Comparison of ENCODE assay signal across 15 cellular contexts in genomic region chr6:144588674-144589325, GRCh38.
DNase-seq lines count a peak whose midpoint lies in the region; ATAC-seq and TF ChIP-seq lines count a peak whose summit lies in the region.
"Had no signal": no experiment of that assay in that cellular context is flagged by ENCODE, and none has a peak within 500 bp of the region (broad histone marks: within the 10 kb centered on the region; RNA-seq: fewer than 3 reads in every experiment).

No MANE protein-coding gene starts in this region.

- DNase-seq in DND-41 (no peak), upper lobe of left lung (no peak), neuronal stem cell (ENCODE audit: low spot score) (no peak), smooth muscle cell (lab: John Stamatoyannopoulos, UW; ENCODE audit: unreplicated experiment) (no peak)
- DNase-seq in stimulated activated CD4-positive, alpha-beta T cell treated with anti-CD3 and anti-CD28 coated beads, Interleukin-15, amount 100 ng/mL, for 24 hours = no peak
- DNase-seq: H9; Peyer's patch; stimulated activated CD4-positive, alpha-beta T cell treated with anti-CD3 and anti-CD28 coated beads, Interleukin-4, amount 100 ng/mL, for 4 hours; T1000 had no signal

- H3K36me3 ChIP-seq in DND-41 (ENCODE audit: insufficient read depth, low read length) = peaks cover 32% of the 10 kb centered on the region
- peaks cover 0 to 19% (median 0%) of the 10 kb centered on the region in 4 donors for H3K36me3 ChIP-seq in upper lobe of left lung
- H3K36me3 ChIP-seq in neuronal stem cell (replicated peaks in 1 of 2; ENCODE audit: control insufficient read depth in 2 of 2, insufficient read depth in 2 of 2, low read length in 2 of 2) = peaks cover 0 to 1% of the 10 kb centered on the region in 2 donors
- no peaks in the 10 kb centered on the region for H3K36me3 ChIP-seq in smooth muscle cell (ENCODE audit: low read depth)
- H3K36me3 ChIP-seq: cardiac muscle cell, Peyer's patch had no signal

- no peak overlapping the region for H4K8ac ChIP-seq in neuronal stem cell (ENCODE audit: low read depth, low read length)

- TF ChIP-seq CTCF in DND-41 (IDR thresholded peaks at IDR 0.05; ENCODE audit: borderline replicate concordance, extremely low read depth, low read length, poor library complexity, severe bottlenecking) (no peak), upper lobe of left lung (IDR thresholded peaks at IDR 0.05) (no peak), smooth muscle cell (IDR thresholded peaks at IDR 0.05; ENCODE audit: borderline replicate concordance, insufficient read depth, poor library complexity, severe bottlenecking) (no peak)

- peak overlapping the region; percentile 8; the same call in 1 of the 2 replicates for H3K4me2 ChIP-seq in DND-41 (ENCODE audit: insufficient read depth, low read length)
- no peak overlapping the region for H3K4me2 ChIP-seq in neuronal stem cell (ENCODE audit: insufficient read depth, low read length, poor library complexity, severe bottlenecking)
- H3K4me2 ChIP-seq in smooth muscle cell = no peak overlapping the region

- H3K9ac ChIP-seq in DND-41 (ENCODE audit: low read depth, low read length) (no peak overlapping the region), neuronal stem cell (ENCODE audit: low read depth, low read length, poor library complexity) (no peak overlapping the region), smooth muscle cell (ENCODE audit: low read depth) (no peak overlapping the region)
- H3K9ac ChIP-seq: parathyroid adenoma had no signal

- H3K79me2 ChIP-seq in DND-41 (ENCODE audit: insufficient read depth, low read length) = peaks cover 98% of the 10 kb centered on the region
- peaks cover 22% of the 10 kb centered on the region for H3K79me2 ChIP-seq in smooth muscle cell (ENCODE audit: low read depth)

- TF ChIP-seq EP300 in upper lobe of left lung (IDR thresholded peaks at IDR 0.05) = no peak

- no peak overlapping the region for H2BK12ac ChIP-seq in neuronal stem cell (ENCODE audit: low read length)

- no peaks in the 10 kb centered on the region for H3K9me3 ChIP-seq in DND-41 (ENCODE audit: insufficient read depth, low read length, severe bottlenecking)
- H3K9me3 ChIP-seq in upper lobe of left lung = no peaks in the 10 kb centered on the region
- peaks cover 2 to 8% of the 10 kb centered on the region in 2 donors for H3K9me3 ChIP-seq in neuronal stem cell (replicated peaks in 1 of 2; ENCODE audit: control insufficient read depth in 2 of 2, insufficient read depth in 1 of 2, low read depth in 1 of 2, low read length in 2 of 2)
- no peaks in the 10 kb centered on the region for H3K9me3 ChIP-seq in smooth muscle cell (replicated peaks; ENCODE audit: low read depth)
- H3K9me3 ChIP-seq: Peyer's patch, tibial nerve had no signal

- no peak overlapping the region for H2AK5ac ChIP-seq in neuronal stem cell (ENCODE audit: low read depth, low read length)

- no peak overlapping the region for H2BK5ac ChIP-seq in neuronal stem cell (ENCODE audit: low read length)

- H4K91ac ChIP-seq in neuronal stem cell (ENCODE audit: low read depth, low read length, poor library complexity) = no peak overlapping the region

- peak overlapping the region; percentile 21; the same call in 1 of the 2 replicates for H3K27ac ChIP-seq in DND-41 (ENCODE audit: low read length)
- no peak overlapping the region for H3K27ac ChIP-seq in upper lobe of left lung
- no peak overlapping the region for H3K27ac ChIP-seq in neuronal stem cell (replicated peaks; ENCODE audit: low read length)
- no peak overlapping the region for H3K27ac ChIP-seq in smooth muscle cell (ENCODE audit: low read depth)
- H3K27ac ChIP-seq: cardiac muscle cell, parathyroid adenoma, Peyer's patch had no signal

- H3K18ac ChIP-seq in neuronal stem cell (ENCODE audit: low read length) = no peak overlapping the region

- no peak overlapping the region for H3K4ac ChIP-seq in neuronal stem cell (ENCODE audit: low read length)

- no peak overlapping the region for H3K23ac ChIP-seq in neuronal stem cell (ENCODE audit: low read depth, low read length, poor library complexity)

- no peak overlapping the region for H2BK15ac ChIP-seq in neuronal stem cell (ENCODE audit: low read length)

- peaks cover 44% of the 10 kb centered on the region for H3K4me1 ChIP-seq in DND-41 (ENCODE audit: insufficient read depth, low read length)
- H3K4me1 ChIP-seq in upper lobe of left lung = peaks cover 0 to 5% (median 2%) of the 10 kb centered on the region in 4 donors
- H3K4me1 ChIP-seq in neuronal stem cell (ENCODE audit: control insufficient read depth in 2 of 2, insufficient read depth in 1 of 2, low read depth in 1 of 2, low read length in 2 of 2) = no peaks in the 10 kb centered on the region
- peaks cover 3% of the 10 kb centered on the region for H3K4me1 ChIP-seq in smooth muscle cell (ENCODE audit: low read depth)
- H3K4me1 ChIP-seq: Peyer's patch had no signal

- H3K79me1 ChIP-seq in neuronal stem cell (ENCODE audit: low read depth, low read length) = no peaks in the 10 kb centered on the region

- no peaks in the 10 kb centered on the region for H4K20me1 ChIP-seq in DND-41 (ENCODE audit: insufficient read depth, low read length)
- H4K20me1 ChIP-seq in smooth muscle cell (ENCODE audit: low read depth) = no peaks in the 10 kb centered on the region

- H3F3A ChIP-seq in smooth muscle cell (ENCODE audit: low read depth) = no peaks in the 10 kb centered on the region

- H3K27me3 ChIP-seq in DND-41 (ENCODE audit: insufficient read depth, low read length, poor library complexity) (no peaks in the 10 kb centered on the region), upper lobe of left lung (no peaks in the 10 kb centered on the region), neuronal stem cell (ENCODE audit: control insufficient read depth in 3 of 3, insufficient read depth in 3 of 3, low read depth in 1 of 3, low read length in 3 of 3) (no peaks in the 10 kb centered on the region), smooth muscle cell (ENCODE audit: low read depth) (no peaks in the 10 kb centered on the region)
- H3K27me3 ChIP-seq: cardiac muscle cell, Peyer's patch, tibial nerve had no signal

- WGBS in upper lobe of left lung, 2 donors = 72 to 78% methylated on average over 1 of the region's 1 CpG
- no CpG with 5 or more reads among the region's 1 CpG for WGBS in neuronal stem cell (ENCODE audit: extremely low coverage in 2 of 2, insufficient read length in 2 of 2, insufficient replicate concordance in 1 of 2), 2 donors
- WGBS in smooth muscle cell (ENCODE audit: low lambda C conversion rate) = 100% methylated on average over 1 of the region's 1 CpG

- no peak for TF ChIP-seq POLR2A in upper lobe of left lung (IDR thresholded peaks at IDR 0.05)

- H3K14ac ChIP-seq in neuronal stem cell (ENCODE audit: low read length) = no peak overlapping the region

- H3K4me3 ChIP-seq in DND-41 (ENCODE audit: low read depth in 1 of 2, low read length in 2 of 2) (no peak overlapping the region), upper lobe of left lung (no peak overlapping the region), neuronal stem cell (ENCODE audit: low read length in 2 of 2) (no peak overlapping the region), smooth muscle cell (no peak overlapping the region)
- H3K4me3 ChIP-seq: cardiac muscle cell, Peyer's patch, tibial nerve had no signal

- H2BK120ac ChIP-seq in neuronal stem cell (ENCODE audit: low read depth, low read length) = no peak overlapping the region

- H2AFZ ChIP-seq in DND-41 (ENCODE audit: low read depth, low read length) = no peak overlapping the region
- H2AFZ ChIP-seq in neuronal stem cell (ENCODE audit: low read length) = no peak overlapping the region
- no peak overlapping the region for H2AFZ ChIP-seq in smooth muscle cell (ENCODE audit: low read depth)
- H2AFZ ChIP-seq: parathyroid adenoma had no signal

- ATAC-seq in DND-41 (ENCODE audit: insufficient read depth, low read depth) = no peak
- ATAC-seq in GM19043 (IDR thresholded peaks at IDR 0.05; ENCODE audit: low read depth, unreplicated experiment) = peak; percentile 75
- ATAC-seq in HG02852 (IDR thresholded peaks at IDR 0.05; ENCODE audit: unreplicated experiment) = peak; percentile 80
- ATAC-seq in HG03575 (IDR thresholded peaks at IDR 0.05; ENCODE audit: extremely low read depth, insufficient number of reproducible peaks, low FRiP score, unreplicated experiment) = peak; percentile 59
- no peak for ATAC-seq in upper lobe of left lung (ENCODE audit: low FRiP score in 2 of 2)

Comparison
In these comparisons a context has a peak if more than half of its experiments do, and no peak if none do; other contexts are left out.
1. ATAC-seq: peak in GM19043 (single experiment), HG02852 (single experiment) and HG03575 (single experiment); none in DND-41 (single experiment) and upper lobe of left lung (0 of 2).